ENCODE assay signal across 22 cellular contexts in genomic region chr20:62734881-62735280, GRCh38. TPM values are rescaled to one million over a fixed set of nuclear protein-coding genes. Genes with fewer than 3 reads are reported as not detected.
DNase-seq lines count a peak whose midpoint lies in the region; ATAC-seq and TF ChIP-seq lines count a peak whose summit lies in the region.
"Had no signal": no experiment of that assay in that cellular context is flagged by ENCODE, and none has a peak within 500 bp of the region (broad histone marks: within the 10 kb centered on the region; RNA-seq: fewer than 3 reads in every experiment).

No MANE protein-coding gene starts in this region.

- H3K27ac ChIP-seq in right cardiac atrium (ENCODE audit: low read length), result no peak overlapping the region
- H3K27ac ChIP-seq in RWPE1, result peak overlapping the region; percentile 100
- H3K27ac ChIP-seq in upper lobe of right lung, result no peak overlapping the region
- H3K27ac ChIP-seq: coronary artery, suprapubic skin had no signal

- H3K4me1 ChIP-seq in right cardiac atrium (ENCODE audit: control insufficient read depth, insufficient read depth, low read length) (no peaks in the 10 kb centered on the region), upper lobe of right lung (no peaks in the 10 kb centered on the region)

- DNase-seq in Right ventricle myocardium inferior (ENCODE audit: missing footprints) (peak; percentile 13), right cardiac atrium (no peak), RWPE1 (ENCODE audit: low spot score) (no peak), left ventricle myocardium superior (peak; percentile 23), upper lobe of right lung (peak; percentile 41), SW 1271 (lab: John Stamatoyannopoulos, UW) (no peak), germinal center (ENCODE audit: low spot score) (no peak), NCI-H1105 treated with DMSO at 0.1 percent for 48 hours (lab: John Stamatoyannopoulos, UW) (no peak)
- DNase-seq: activated CD8-positive, alpha-beta memory T cell treated with anti-CD3 and anti-CD28 coated beads for 24 hours; CD4-positive, alpha-beta memory T cell; DMS153; GF-D8; MG63; NCI-H146; NCI-H774; occipital lobe; SK-N-SH; T-helper 9 cell had no signal

- no peaks in the 10 kb centered on the region for H3K27me3 ChIP-seq in right cardiac atrium (ENCODE audit: control insufficient read depth, insufficient read depth)
- H3K27me3 ChIP-seq in upper lobe of right lung, result peaks cover 21% of the 10 kb centered on the region
- H3K27me3 ChIP-seq: MG63 had no signal

- no peak overlapping the region for H3K4me3 ChIP-seq in right cardiac atrium (ENCODE audit: low read length)
- no peak overlapping the region for H3K4me3 ChIP-seq in upper lobe of right lung
- H3K4me3 ChIP-seq: coronary artery, MG63, suprapubic skin had no signal

- POLR2A ChIA-PET in RWPE1 (lab: Yijun Ruan, JAX; ENCODE audit: low non-redundant PET), result no interaction called here

- H3K9me3 ChIP-seq in right cardiac atrium (ENCODE audit: control insufficient read depth, low read length) (no peaks in the 10 kb centered on the region), upper lobe of right lung (no peaks in the 10 kb centered on the region)
- H3K9me3 ChIP-seq: MG63, SK-N-SH, suprapubic skin had no signal

- intact Hi-C loops in Right ventricle myocardium inferior (cut with DNase I) (no loop called here), right cardiac atrium (cut with DNase I) (no loop called here), left ventricle myocardium superior (cut with micrococcal nuclease) (no loop called here), upper lobe of right lung (cut with DNase I) (no loop called here)

- CTCF ChIA-PET in RWPE1 (lab: Yijun Ruan, JAX), result interaction anchor here (1.2 kb wide), 1 partner anchor 11 kb away, joined by 3 read pairs; no protein-coding TSS in a partner anchor

- TF ChIP-seq CTCF in RWPE1 (conservative IDR thresholded peaks at IDR 0.05; ENCODE audit: low read depth) (no peak), upper lobe of right lung (IDR thresholded peaks at IDR 0.05) (no peak)

- WGBS in right cardiac atrium, result 77% methylated on average over 15 of the region's 15 CpGs

- no peak for ATAC-seq in Right ventricle myocardium inferior
- no peak for ATAC-seq in right cardiac atrium
- ATAC-seq in left ventricle myocardium superior, result no peak
- no peak for ATAC-seq in upper lobe of right lung
- ATAC-seq: activated T-cell treated with anti-CD3 and anti-CD28 coated beads, Interleukin-2, amount 50 U/mL, for 4 hours; WTC11 had no signal

- no peaks in the 10 kb centered on the region for H3K36me3 ChIP-seq in upper lobe of right lung
- H3K36me3 ChIP-seq: MG63, suprapubic skin had no signal

RNA-seq across cellular contexts. Expression of gene NTSR1, which starts 26.2 kb away (rescaled TPM):
- total RNA-seq in Right ventricle myocardium inferior, result not detected
- under 1 TPM in 1 of 4 donors, not detected in 3; 0.06 TPM for total RNA-seq in right cardiac atrium
- not detected for polyA plus RNA-seq in right cardiac atrium
- not detected for total RNA-seq in left ventricle myocardium superior
- total RNA-seq in upper lobe of right lung, result 0.09 TPM
- polyA plus RNA-seq: CD4-positive, alpha-beta memory T cell had no signal

Comparison
In these comparisons a context has a peak if more than half of its experiments do, and no peak if none do; other contexts are left out.
1. DNase-seq: peak in Right ventricle myocardium inferior (single experiment), left ventricle myocardium superior (single experiment) and upper lobe of right lung (single experiment); none in right cardiac atrium (0 of 3), RWPE1 (single experiment), SW 1271 (0 of 2), germinal center (single experiment) and NCI-H1105 treated with DMSO at 0.1 percent for 48 hours (single experiment).